ENCODE assay signal across 30 cellular contexts in genomic region chr16:84279871-84280270, GRCh38. TPM values are rescaled to one million over a fixed set of nuclear protein-coding genes. Genes with fewer than 3 reads are reported as not detected.
"Had no signal": no experiment of that assay in that cellular context is flagged by ENCODE, and none has a peak within 500 bp of the region (broad histone marks: within the 10 kb centered on the region; RNA-seq: fewer than 3 reads in every experiment).

No MANE protein-coding gene starts in this region.

- H3K9ac ChIP-seq: parathyroid adenoma had no signal

- H3K27me3 ChIP-seq: sigmoid colon, testis, tibial artery had no signal

- FAIRE-seq: endothelial cell of umbilical vein, islet of Langerhans had no signal

- H3K4me1 ChIP-seq: foreskin keratinocyte, parathyroid adenoma, psoas muscle had no signal

- H3K4me3 ChIP-seq: coronary artery, esophagus muscularis mucosa, gastroesophageal sphincter, heart right ventricle, lung, psoas muscle, sigmoid colon, testis, tibial artery had no signal

- H3K9me3 ChIP-seq: esophagus muscularis mucosa, gastroesophageal sphincter, heart right ventricle, psoas muscle, sigmoid colon, testis, tibial artery had no signal

- DNase-seq: dermis blood vessel endothelial cell; effector memory CD4-positive, alpha-beta T cell; foreskin keratinocyte; heart right ventricle; hippocampal formation; natural killer cell; psoas muscle; sigmoid colon; stimulated activated CD4-positive, alpha-beta T cell treated with anti-CD3 and anti-CD28 coated beads, Interleukin-4, amount 100 ng/mL, for 4 hours; stimulated activated naive CD8-positive, alpha-beta T cell treated with anti-CD3 and anti-CD28 coated beads, Interleukin-15, Interleukin-2, amounts not matched to agents 100 U/mL and 50 U/mL, for 24 hours; testis; tibial artery had no signal

- H3K36me3 ChIP-seq: esophagus muscularis mucosa, gastroesophageal sphincter, heart right ventricle, sigmoid colon, tibial artery had no signal

- H3K27ac ChIP-seq: coronary artery, esophagus muscularis mucosa, foreskin keratinocyte, gastroesophageal sphincter, heart right ventricle, parathyroid adenoma, psoas muscle, sigmoid colon, testis, tibial artery had no signal

RNA-seq across cellular contexts. Expression of gene WFDC1, which starts 14.8 kb away (rescaled TPM):
- total RNA-seq: dermis blood vessel endothelial cell, endothelial cell of umbilical vein, epithelial cell of proximal tubule, foreskin keratinocyte, natural killer cell, osteoblast had no signal
- polyA plus RNA-seq: endothelial cell of umbilical vein, foreskin keratinocyte had no signal

RNA-seq across cellular contexts. Expression of gene KCNG4, which starts 40.1 kb away (rescaled TPM):
- total RNA-seq: dermis blood vessel endothelial cell, endothelial cell of umbilical vein, epithelial cell of proximal tubule, esophagus muscularis mucosa, fibroblast of lung, foreskin keratinocyte, gastroesophageal sphincter, heart right ventricle, left lobe of liver, liver, lung, mononuclear cell, natural killer cell, neural crest cell, osteoblast, renal cortical epithelial cell, right cardiac atrium, sigmoid colon, skeletal muscle tissue, urinary bladder had no signal
- polyA plus RNA-seq: endothelial cell of umbilical vein, fibroblast of lung, foreskin keratinocyte, heart right ventricle, liver, lung, right cardiac atrium, sigmoid colon, urinary bladder had no signal
